In genomic region chr19:13689050-13689449, GRCh38 we compare ENCODE assay signal across 9 cellular contexts.
A peak's percentile ranks its signal among the peaks of the same experiment; 100 is the strongest.
DNase-seq lines count a peak whose midpoint lies in the region; ATAC-seq, FAIRE-seq and TF ChIP-seq lines count a peak whose summit lies in the region.
"Had no signal": no experiment of that assay in that cellular context is flagged by ENCODE, and none has a peak within 500 bp of the region (broad histone marks: within the 10 kb centered on the region; RNA-seq: fewer than 3 reads in every experiment).

No MANE protein-coding gene starts in this region.

- no peaks in the 10 kb centered on the region for H3K4me1 Mint-ChIP-seq in Caco-2 (ENCODE audit: low read depth, unreplicated experiment)

- peaks cover 3% of the 10 kb centered on the region for H3K27me3 Mint-ChIP-seq in Caco-2 (ENCODE audit: insufficient read depth, unreplicated experiment)

- no peak overlapping the region for H3K27ac Mint-ChIP-seq in Caco-2 (ENCODE audit: unreplicated experiment)

- H3K4me1 ChIP-seq in Caco-2 (no peaks in the 10 kb centered on the region), kidney (ENCODE audit: control insufficient read depth in 1 of 2, insufficient read depth in 1 of 2, low read depth in 1 of 2, low read length in 2 of 2) (no peaks in the 10 kb centered on the region)

- CTCF ChIA-PET in Caco-2 (lab: Charles Lee): no interaction called here

- H3K4me3 ChIP-seq in Caco-2 (ENCODE audit: low read depth, low read length) (no peak overlapping the region), kidney (ENCODE audit: low read length in 2 of 2) (no peak overlapping the region)

- no peak for TF ChIP-seq CTCF in Caco-2 (IDR thresholded peaks at IDR 0.05; ENCODE audit: insufficient read depth in 1 of 2, low read depth in 1 of 2, low read length in 1 of 2, severe bottlenecking in 1 of 2, unreplicated experiment in 1 of 2)
- TF ChIP-seq CTCF in kidney (IDR thresholded peaks at IDR 0.05; ENCODE audit: borderline replicate concordance, extremely low read depth, insufficient read depth): no peak

- BruUV-seq in Caco-2 (replicated peaks; lab: Mats Ljungman, UMichigan): no TSS peak

- no peaks in the 10 kb centered on the region for H3K27me3 ChIP-seq in Caco-2 (replicated peaks; ENCODE audit: control insufficient read depth, insufficient read depth, low read length)

- no peak overlapping the region for H3K4me3 Mint-ChIP-seq in Caco-2 (ENCODE audit: unreplicated experiment)

- no peak overlapping the region for H3K27ac ChIP-seq in kidney (ENCODE audit: low read depth in 2 of 2, low read length in 2 of 2)

- no peaks in the 10 kb centered on the region for H3K9me3 Mint-ChIP-seq in Caco-2 (ENCODE audit: unreplicated experiment)

- ATAC-seq in HG02870 (IDR thresholded peaks at IDR 0.05; ENCODE audit: unreplicated experiment) (no peak), GM19395 (IDR thresholded peaks at IDR 0.05; ENCODE audit: unreplicated experiment) (no peak)

- H3K9ac ChIP-seq in kidney (ENCODE audit: low read length in 2 of 2): no peak overlapping the region

- H3K36me3 Mint-ChIP-seq in Caco-2 (ENCODE audit: insufficient read depth, unreplicated experiment): no peaks in the 10 kb centered on the region

- peak; percentile 24 for DNase-seq in A172 (ENCODE audit: low spot score)
- peak; percentile 30 to 35 for DNase-seq in Caco-2
- peak; percentile 70 for DNase-seq in NCI-H2171 (lab: John Stamatoyannopoulos, UW)
- DNase-seq in cerebellum (ENCODE audit: low spot score): peak; percentile 47
- DNase-seq in kidney: no peak
- DNase-seq in Ammon's horn (ENCODE audit: low spot score): no peak
- DNase-seq: Right ventricle myocardium superior had no signal

- no peak for FAIRE-seq in kidney (lab: Jason Lieb, UNC)

- intact Hi-C loops in Caco-2 (cut with micrococcal nuclease; ENCODE audit: unreplicated experiment): no loop called here
- intact Hi-C loops in kidney (cut with DNase I): no loop called here

- POLR2A ChIA-PET in Caco-2 (lab: Charles Lee): no interaction called here

- H3K36me3 ChIP-seq in Caco-2 (ENCODE audit: control insufficient read depth, insufficient read depth, low read length): no peaks in the 10 kb centered on the region
- no peaks in the 10 kb centered on the region for H3K36me3 ChIP-seq in kidney (ENCODE audit: control insufficient read depth in 1 of 2, insufficient read depth in 2 of 2, low read length in 2 of 2)

- H3K9me3 ChIP-seq in Caco-2 (no peaks in the 10 kb centered on the region), kidney (ENCODE audit: control insufficient read depth in 1 of 2, low read length in 2 of 2) (no peaks in the 10 kb centered on the region)

Comparison
In these comparisons a context has a peak if more than half of its experiments do, and no peak if none do; other contexts are left out.
1. DNase-seq: peak in A172 (single experiment), Caco-2 (2 of 2), NCI-H2171 (single experiment) and cerebellum (single experiment); none in kidney (single experiment) and Ammon's horn (single experiment).